Comparison of ENCODE assay signal across 14 cellular contexts in the genomic region with DNA sequence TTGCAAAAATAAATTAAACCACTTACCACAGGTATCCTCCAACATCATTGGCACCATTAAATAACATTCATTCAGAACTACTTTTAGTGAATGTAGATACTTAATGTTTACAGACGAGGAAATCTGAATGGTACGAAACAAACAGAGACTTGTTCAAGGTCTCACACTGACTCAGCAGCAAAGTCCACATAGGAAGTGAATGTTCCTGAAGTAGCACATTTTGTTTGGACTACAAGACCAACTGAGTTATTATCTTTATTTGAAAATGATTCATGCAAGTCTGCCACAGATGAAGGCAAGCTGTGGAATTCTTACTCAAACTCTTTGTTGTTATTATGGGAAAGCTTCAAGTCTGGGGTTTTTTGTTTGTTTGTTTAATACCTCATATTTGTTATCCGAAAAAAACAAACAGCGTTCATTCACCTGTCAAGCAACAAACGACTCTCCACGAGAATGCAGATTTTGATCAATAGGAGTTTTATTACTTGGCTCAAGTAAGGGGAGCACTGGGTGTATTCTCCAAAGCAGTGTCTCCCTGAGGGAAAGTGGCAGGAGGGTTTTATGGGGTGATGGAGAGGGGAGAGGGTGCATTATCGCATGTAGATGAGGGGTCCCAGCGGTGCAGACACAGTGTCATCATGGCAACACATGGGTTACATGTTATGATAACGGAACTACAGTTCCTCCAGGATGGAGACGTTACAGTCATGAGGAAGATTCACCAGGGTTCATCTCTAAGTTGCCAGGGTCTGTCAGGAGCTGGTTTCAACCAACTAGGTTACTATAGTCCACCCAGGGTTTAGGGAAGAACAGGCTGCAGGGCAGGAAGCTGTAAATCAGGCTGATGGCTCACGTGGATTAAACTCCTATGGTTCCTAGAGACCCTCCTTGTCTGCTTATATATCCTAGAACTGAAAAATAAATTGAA.
DNase-seq lines count a peak whose midpoint lies in the region; ATAC-seq and TF ChIP-seq lines count a peak whose summit lies in the region.
"Had no signal": no experiment of that assay in that cellular context is flagged by ENCODE, and none has a peak within 500 bp of the region (broad histone marks: within the 10 kb centered on the region; RNA-seq: fewer than 3 reads in every experiment).

No MANE protein-coding gene starts in this region.

- H3K9me3 Mint-ChIP-seq in WTC11 = no peaks in the 10 kb centered on the region
- H3K9me3 Mint-ChIP-seq: activated T-cell treated with anti-CD3 and anti-CD28 coated beads, Interleukin-2, amount 50 U/mL, for 4 hours; natural killer cell had no signal

- H3K4me3 ChIP-seq in gastroesophageal sphincter = no peak overlapping the region
- H3K4me3 ChIP-seq: HAP-1 had no signal

- WGBS in gastroesophageal sphincter (ENCODE audit: low coverage in 1 of 2), 2 donors = 50 to 66% methylated on average over 5 to 9 of the region's 11 CpGs

- 0 out of 2 replicates have a peak, but pooled peaks cover 6% of the 10 kb centered on the region for H3K4me1 Mint-ChIP-seq in WTC11
- H3K4me1 Mint-ChIP-seq: CD4-positive, alpha-beta memory T cell; natural killer cell had no signal

- peaks cover 4 to 17% (median 6%) of the 10 kb centered on the region in 3 donors for H3K4me1 ChIP-seq in gastroesophageal sphincter
- H3K4me1 ChIP-seq: HAP-1 had no signal

- peak overlapping the region; percentile 60 to 85 (median 78) for H3K27ac ChIP-seq in gastroesophageal sphincter

- no peak overlapping the region for H3K4me3 Mint-ChIP-seq in WTC11
- H3K4me3 Mint-ChIP-seq: activated T-cell treated with anti-CD3 and anti-CD28 coated beads, Interleukin-2, amount 50 U/mL, for 4 hours; CD4-positive, alpha-beta memory T cell; natural killer cell had no signal

- H3K36me3 Mint-ChIP-seq in WTC11 = no peaks in the 10 kb centered on the region
- H3K36me3 Mint-ChIP-seq: CD4-positive, alpha-beta memory T cell; natural killer cell had no signal

- H3K36me3 ChIP-seq in gastroesophageal sphincter = no peaks in the 10 kb centered on the region
- H3K36me3 ChIP-seq: HAP-1 had no signal

- H3K27ac Mint-ChIP-seq in WTC11 = no peak overlapping the region
- H3K27ac Mint-ChIP-seq: CD4-positive, alpha-beta memory T cell; natural killer cell had no signal

- no peaks in the 10 kb centered on the region for H3K27me3 ChIP-seq in gastroesophageal sphincter

- no peak for TF ChIP-seq EP300 in gastroesophageal sphincter (IDR thresholded peaks at IDR 0.05)

- peak; percentile 79 for DNase-seq in Daoy (ENCODE audit: low read depth)
- DNase-seq in WTC11 (ENCODE audit: low spot score) = no peak
- peak; percentile 81 for DNase-seq in pulmonary artery endothelial cell (ENCODE audit: low read depth, low spot score)
- DNase-seq in DMS153 (lab: John Stamatoyannopoulos, UW) = no peak
- DNase-seq in NOMO-1 (lab: John Stamatoyannopoulos, UW; ENCODE audit: unreplicated experiment in 2 of 2) = no peak
- DNase-seq in NCI-H69 (lab: John Stamatoyannopoulos, UW) = no peak
- DNase-seq: activated T-cell treated with anti-CD3 and anti-CD28 coated beads, Interleukin-2, amount 50 U/mL, for 4 hours; CD4-positive, alpha-beta memory T cell; natural killer cell; NCI-H345; T-helper 2 cell had no signal

- CTCF ChIA-PET in WTC11 (lab: Charles Lee) = no interaction called here

- TF ChIP-seq CTCF in WTC11 (IDR thresholded peaks at IDR 0.05) = no peak
- no peak for TF ChIP-seq CTCF in gastroesophageal sphincter (IDR thresholded peaks at IDR 0.05)

- no peaks in the 10 kb centered on the region for H3K27me3 Mint-ChIP-seq in WTC11 (ENCODE audit: low read depth)

- ATAC-seq in WTC11 (no peak), gastroesophageal sphincter (peak; percentile 87), HG03378 (IDR thresholded peaks at IDR 0.05; ENCODE audit: unreplicated experiment) (no peak)
- ATAC-seq: activated T-cell treated with anti-CD3 and anti-CD28 coated beads, Interleukin-2, amount 50 U/mL, for 4 hours; natural killer cell had no signal

- POLR2A ChIA-PET in WTC11 (lab: Charles Lee) = no interaction called here

- H3K9me3 ChIP-seq in gastroesophageal sphincter = no peaks in the 10 kb centered on the region
- H3K9me3 ChIP-seq: HAP-1 had no signal

- TF ChIP-seq POLR2A in gastroesophageal sphincter (IDR thresholded peaks at IDR 0.05) = no peak

TF ChIP-seq in WTC11, 78 proteins besides CTCF, POLR2A, EP300 and RAD21:
- TF ChIP-seq RORB (CRISPR knock-in tag; IDR thresholded peaks at IDR 0.05) (no peak), GABPB1 (CRISPR knock-in tag; IDR thresholded peaks at IDR 0.05) (0 out of 2 replicates have a peak, but pooled peaks have one; percentile 12)

Comparison
In these comparisons a context has a peak if more than half of its experiments do, and no peak if none do; other contexts are left out.
1. DNase-seq: peak in Daoy (single experiment) and pulmonary artery endothelial cell (single experiment); none in WTC11 (single experiment), DMS153 (single experiment), NOMO-1 (0 of 2) and NCI-H69 (single experiment).